Comparison of ENCODE assay signal across 1 cellular context in the genomic region with DNA sequence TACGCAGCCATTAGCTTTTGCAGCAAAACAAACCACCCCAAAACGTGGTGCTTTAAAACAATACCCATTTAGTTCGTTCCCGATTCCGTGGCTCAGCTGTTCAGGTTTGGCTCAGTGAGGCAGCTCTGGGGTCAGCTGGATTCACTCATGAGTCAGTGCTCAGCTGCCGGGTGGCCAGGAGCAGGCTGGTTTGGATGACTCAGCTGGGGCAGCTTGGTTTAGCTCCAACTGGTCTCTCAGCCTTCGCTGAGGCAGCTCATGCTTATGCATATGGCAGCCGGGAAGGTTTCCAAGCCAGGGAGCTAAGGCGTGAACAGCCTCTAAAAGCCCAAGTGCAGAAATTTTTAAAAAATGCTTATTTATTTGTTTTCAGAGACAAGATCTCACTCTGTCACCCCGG.
TF ChIP-seq lines count a peak whose summit lies in the region.

No MANE protein-coding gene starts in this region.

TF ChIP-seq in K562, 482 proteins besides CTCF, POLR2A, EP300 and RAD21 (continued from another document):
- no peak for TF ChIP-seq LARP7 (IDR thresholded peaks at IDR 0.05)
- TF ChIP-seq ERF (CRISPR knock-in tag; IDR thresholded peaks at IDR 0.05) = no peak
- TF ChIP-seq, protein P1, sequence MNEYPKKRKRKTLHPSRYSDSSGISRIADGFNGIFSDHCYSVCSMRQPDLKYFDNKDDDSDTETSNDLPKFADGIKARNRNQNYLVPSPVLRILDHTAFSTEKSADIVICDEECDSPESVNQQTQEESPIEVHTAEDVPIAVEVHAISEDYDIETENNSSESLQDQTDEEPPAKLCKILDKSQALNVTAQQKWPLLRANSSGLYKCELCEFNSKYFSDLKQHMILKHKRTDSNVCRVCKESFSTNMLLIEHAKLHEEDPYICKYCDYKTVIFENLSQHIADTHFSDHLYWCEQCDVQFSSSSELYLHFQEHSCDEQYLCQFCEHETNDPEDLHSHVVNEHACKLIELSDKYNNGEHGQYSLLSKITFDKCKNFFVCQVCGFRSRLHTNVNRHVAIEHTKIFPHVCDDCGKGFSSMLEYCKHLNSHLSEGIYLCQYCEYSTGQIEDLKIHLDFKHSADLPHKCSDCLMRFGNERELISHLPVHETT (CRISPR knock-in tag; conservative IDR thresholded peaks at IDR 0.05 in 1 of 2, IDR thresholded peaks at IDR 0.05 in 1 of 2) = peak in 1 of 2 experiments; percentile 56; a peak in 1 of 4 replicates
- no peak for TF ChIP-seq HMGN3 (IDR thresholded peaks at IDR 0.05; ENCODE audit: borderline replicate concordance, extremely low read depth, insufficient read length, low read depth, low read length)
- peak; percentile 91 for TF ChIP-seq MYNN (IDR thresholded peaks at IDR 0.05)
- TF ChIP-seq MYNN (CRISPR knock-in tag; IDR thresholded peaks at IDR 0.05) = no peak
- TF ChIP-seq, protein P2, sequence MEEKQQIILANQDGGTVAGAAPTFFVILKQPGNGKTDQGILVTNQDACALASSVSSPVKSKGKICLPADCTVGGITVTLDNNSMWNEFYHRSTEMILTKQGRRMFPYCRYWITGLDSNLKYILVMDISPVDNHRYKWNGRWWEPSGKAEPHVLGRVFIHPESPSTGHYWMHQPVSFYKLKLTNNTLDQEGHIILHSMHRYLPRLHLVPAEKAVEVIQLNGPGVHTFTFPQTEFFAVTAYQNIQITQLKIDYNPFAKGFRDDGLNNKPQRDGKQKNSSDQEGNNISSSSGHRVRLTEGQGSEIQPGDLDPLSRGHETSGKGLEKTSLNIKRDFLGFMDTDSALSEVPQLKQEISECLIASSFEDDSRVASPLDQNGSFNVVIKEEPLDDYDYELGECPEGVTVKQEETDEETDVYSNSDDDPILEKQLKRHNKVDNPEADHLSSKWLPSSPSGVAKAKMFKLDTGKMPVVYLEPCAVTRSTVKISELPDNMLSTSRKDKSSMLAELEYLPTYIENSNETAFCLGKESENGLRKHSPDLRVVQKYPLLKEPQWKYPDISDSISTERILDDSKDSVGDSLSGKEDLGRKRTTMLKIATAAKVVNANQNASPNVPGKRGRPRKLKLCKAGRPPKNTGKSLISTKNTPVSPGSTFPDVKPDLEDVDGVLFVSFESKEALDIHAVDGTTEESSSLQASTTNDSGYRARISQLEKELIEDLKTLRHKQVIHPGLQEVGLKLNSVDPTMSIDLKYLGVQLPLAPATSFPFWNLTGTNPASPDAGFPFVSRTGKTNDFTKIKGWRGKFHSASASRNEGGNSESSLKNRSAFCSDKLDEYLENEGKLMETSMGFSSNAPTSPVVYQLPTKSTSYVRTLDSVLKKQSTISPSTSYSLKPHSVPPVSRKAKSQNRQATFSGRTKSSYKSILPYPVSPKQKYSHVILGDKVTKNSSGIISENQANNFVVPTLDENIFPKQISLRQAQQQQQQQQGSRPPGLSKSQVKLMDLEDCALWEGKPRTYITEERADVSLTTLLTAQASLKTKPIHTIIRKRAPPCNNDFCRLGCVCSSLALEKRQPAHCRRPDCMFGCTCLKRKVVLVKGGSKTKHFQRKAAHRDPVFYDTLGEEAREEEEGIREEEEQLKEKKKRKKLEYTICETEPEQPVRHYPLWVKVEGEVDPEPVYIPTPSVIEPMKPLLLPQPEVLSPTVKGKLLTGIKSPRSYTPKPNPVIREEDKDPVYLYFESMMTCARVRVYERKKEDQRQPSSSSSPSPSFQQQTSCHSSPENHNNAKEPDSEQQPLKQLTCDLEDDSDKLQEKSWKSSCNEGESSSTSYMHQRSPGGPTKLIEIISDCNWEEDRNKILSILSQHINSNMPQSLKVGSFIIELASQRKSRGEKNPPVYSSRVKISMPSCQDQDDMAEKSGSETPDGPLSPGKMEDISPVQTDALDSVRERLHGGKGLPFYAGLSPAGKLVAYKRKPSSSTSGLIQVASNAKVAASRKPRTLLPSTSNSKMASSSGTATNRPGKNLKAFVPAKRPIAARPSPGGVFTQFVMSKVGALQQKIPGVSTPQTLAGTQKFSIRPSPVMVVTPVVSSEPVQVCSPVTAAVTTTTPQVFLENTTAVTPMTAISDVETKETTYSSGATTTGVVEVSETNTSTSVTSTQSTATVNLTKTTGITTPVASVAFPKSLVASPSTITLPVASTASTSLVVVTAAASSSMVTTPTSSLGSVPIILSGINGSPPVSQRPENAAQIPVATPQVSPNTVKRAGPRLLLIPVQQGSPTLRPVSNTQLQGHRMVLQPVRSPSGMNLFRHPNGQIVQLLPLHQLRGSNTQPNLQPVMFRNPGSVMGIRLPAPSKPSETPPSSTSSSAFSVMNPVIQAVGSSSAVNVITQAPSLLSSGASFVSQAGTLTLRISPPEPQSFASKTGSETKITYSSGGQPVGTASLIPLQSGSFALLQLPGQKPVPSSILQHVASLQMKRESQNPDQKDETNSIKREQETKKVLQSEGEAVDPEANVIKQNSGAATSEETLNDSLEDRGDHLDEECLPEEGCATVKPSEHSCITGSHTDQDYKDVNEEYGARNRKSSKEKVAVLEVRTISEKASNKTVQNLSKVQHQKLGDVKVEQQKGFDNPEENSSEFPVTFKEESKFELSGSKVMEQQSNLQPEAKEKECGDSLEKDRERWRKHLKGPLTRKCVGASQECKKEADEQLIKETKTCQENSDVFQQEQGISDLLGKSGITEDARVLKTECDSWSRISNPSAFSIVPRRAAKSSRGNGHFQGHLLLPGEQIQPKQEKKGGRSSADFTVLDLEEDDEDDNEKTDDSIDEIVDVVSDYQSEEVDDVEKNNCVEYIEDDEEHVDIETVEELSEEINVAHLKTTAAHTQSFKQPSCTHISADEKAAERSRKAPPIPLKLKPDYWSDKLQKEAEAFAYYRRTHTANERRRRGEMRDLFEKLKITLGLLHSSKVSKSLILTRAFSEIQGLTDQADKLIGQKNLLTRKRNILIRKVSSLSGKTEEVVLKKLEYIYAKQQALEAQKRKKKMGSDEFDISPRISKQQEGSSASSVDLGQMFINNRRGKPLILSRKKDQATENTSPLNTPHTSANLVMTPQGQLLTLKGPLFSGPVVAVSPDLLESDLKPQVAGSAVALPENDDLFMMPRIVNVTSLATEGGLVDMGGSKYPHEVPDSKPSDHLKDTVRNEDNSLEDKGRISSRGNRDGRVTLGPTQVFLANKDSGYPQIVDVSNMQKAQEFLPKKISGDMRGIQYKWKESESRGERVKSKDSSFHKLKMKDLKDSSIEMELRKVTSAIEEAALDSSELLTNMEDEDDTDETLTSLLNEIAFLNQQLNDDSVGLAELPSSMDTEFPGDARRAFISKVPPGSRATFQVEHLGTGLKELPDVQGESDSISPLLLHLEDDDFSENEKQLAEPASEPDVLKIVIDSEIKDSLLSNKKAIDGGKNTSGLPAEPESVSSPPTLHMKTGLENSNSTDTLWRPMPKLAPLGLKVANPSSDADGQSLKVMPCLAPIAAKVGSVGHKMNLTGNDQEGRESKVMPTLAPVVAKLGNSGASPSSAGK (IDR thresholded peaks at IDR 0.05) = peak; percentile 39; the same call in 1 of the 2 replicates
- 0 out of 2 replicates have a peak, but pooled peaks have one; percentile 45 for TF ChIP-seq ZNF644 (tag; IDR thresholded peaks at IDR 0.05; ENCODE audit: low read depth)
- peak; percentile 39; the same call in 1 of the 2 replicates for TF ChIP-seq ARID1B (IDR thresholded peaks at IDR 0.05)
- TF ChIP-seq ZNF589 (CRISPR knock-in tag; IDR thresholded peaks at IDR 0.05; ENCODE audit: low read depth) = 0 out of 2 replicates have a peak, but pooled peaks have one; percentile 18
- TF ChIP-seq, protein P3, sequence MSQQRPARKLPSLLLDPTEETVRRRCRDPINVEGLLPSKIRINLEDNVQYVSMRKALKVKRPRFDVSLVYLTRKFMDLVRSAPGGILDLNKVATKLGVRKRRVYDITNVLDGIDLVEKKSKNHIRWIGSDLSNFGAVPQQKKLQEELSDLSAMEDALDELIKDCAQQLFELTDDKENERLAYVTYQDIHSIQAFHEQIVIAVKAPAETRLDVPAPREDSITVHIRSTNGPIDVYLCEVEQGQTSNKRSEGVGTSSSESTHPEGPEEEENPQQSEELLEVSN (IDR thresholded peaks at IDR 0.05; ENCODE audit: borderline replicate concordance in 1 of 2, extremely low read depth in 1 of 2, insufficient read depth in 1 of 2, insufficient read length in 1 of 2, low read depth in 1 of 2, low read length in 1 of 2, poor library complexity in 1 of 2, severe bottlenecking in 1 of 2) = peak in 1 of 2 experiments; percentile 51
- TF ChIP-seq DACH1 (IDR thresholded peaks at IDR 0.05; ENCODE audit: partially characterized antibody) = peak; percentile 81
- no peak for TF ChIP-seq CHD1 (IDR thresholded peaks at IDR 0.05; ENCODE audit: low read length)
- no peak for TF ChIP-seq NR2C2 (CRISPR knock-in tag; IDR thresholded peaks at IDR 0.05)
- peak; percentile 32; the same call in 1 of the 2 replicates for TF ChIP-seq NR2C2 (tag; IDR thresholded peaks at IDR 0.05)
- 0 out of 4 replicates have a peak, but pooled peaks of 1 of the 2 experiments have one; percentile 20 for TF ChIP-seq TRIM24 (IDR thresholded peaks at IDR 0.05)
- no peak for TF ChIP-seq SP1 (CRISPR knock-in tag; IDR thresholded peaks at IDR 0.05)
- peak in 1 of 2 experiments; percentile 34; a peak in 1 of 3 replicates for TF ChIP-seq CBX3 (IDR thresholded peaks at IDR 0.05; ENCODE audit: borderline replicate concordance in 1 of 2, low read length in 2 of 2)
- TF ChIP-seq, protein P4, sequence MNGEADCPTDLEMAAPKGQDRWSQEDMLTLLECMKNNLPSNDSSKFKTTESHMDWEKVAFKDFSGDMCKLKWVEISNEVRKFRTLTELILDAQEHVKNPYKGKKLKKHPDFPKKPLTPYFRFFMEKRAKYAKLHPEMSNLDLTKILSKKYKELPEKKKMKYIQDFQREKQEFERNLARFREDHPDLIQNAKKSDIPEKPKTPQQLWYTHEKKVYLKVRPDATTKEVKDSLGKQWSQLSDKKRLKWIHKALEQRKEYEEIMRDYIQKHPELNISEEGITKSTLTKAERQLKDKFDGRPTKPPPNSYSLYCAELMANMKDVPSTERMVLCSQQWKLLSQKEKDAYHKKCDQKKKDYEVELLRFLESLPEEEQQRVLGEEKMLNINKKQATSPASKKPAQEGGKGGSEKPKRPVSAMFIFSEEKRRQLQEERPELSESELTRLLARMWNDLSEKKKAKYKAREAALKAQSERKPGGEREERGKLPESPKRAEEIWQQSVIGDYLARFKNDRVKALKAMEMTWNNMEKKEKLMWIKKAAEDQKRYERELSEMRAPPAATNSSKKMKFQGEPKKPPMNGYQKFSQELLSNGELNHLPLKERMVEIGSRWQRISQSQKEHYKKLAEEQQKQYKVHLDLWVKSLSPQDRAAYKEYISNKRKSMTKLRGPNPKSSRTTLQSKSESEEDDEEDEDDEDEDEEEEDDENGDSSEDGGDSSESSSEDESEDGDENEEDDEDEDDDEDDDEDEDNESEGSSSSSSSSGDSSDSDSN (IDR thresholded peaks at IDR 0.05; ENCODE audit: borderline replicate concordance in 1 of 2, low read depth in 2 of 2, low read length in 2 of 2) = 0 out of 4 replicates have a peak, but pooled peaks of 1 of the 2 experiments have one; percentile 31
- peak; percentile 80 for TF ChIP-seq JUN (IDR thresholded peaks at IDR 0.05; ENCODE audit: borderline replicate concordance, low read depth, low read length)
- TF ChIP-seq JUN (CRISPR knock-in tag; IDR thresholded peaks at IDR 0.05; ENCODE audit: borderline replicate concordance) = no peak
- TF ChIP-seq ADNP (tag; IDR thresholded peaks at IDR 0.05) = no peak
- no peak for TF ChIP-seq ZNF778 (CRISPR knock-in tag; IDR thresholded peaks at IDR 0.05)
- TF ChIP-seq KHSRP (IDR thresholded peaks at IDR 0.05) = no peak
- TF ChIP-seq CCNT2 (IDR thresholded peaks at IDR 0.05; ENCODE audit: borderline replicate concordance, extremely low read depth, insufficient read length, low read depth, low read length) = no peak
